ENCODE assay signal across 31 cellular contexts in the genomic region with DNA sequence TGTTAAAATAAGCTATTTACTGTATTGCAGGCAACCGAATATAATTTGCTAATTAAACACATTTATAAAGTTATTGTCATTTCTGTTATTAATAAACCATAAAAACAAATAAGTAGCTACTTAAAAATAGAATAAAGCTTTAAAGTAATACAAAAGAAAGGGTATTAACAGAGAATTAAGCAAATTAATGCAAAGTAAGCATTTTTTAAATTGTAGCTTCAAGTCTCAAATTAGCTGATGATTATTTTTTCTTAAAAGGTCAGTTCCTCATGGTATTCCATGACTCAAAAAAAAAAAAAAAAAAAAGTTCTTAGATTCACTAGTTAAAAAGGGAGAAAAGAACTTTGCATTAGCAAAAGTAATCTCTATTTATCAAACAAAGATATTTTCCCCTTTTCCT.
"Had no signal": no experiment of that assay in that cellular context is flagged by ENCODE, and none has a peak within 500 bp of the region (broad histone marks: within the 10 kb centered on the region; RNA-seq: fewer than 3 reads in every experiment).

No MANE protein-coding gene starts in this region.

- H3K4me1 Mint-ChIP-seq: naive thymus-derived CD8-positive, alpha-beta T cell; nephron progenitor cell; neural crest cell; stimulated activated memory B cell treated with anti-CD40 and anti-IgM and Interleukin-4, amounts not matched to agents 10 μg/mL and 1 μg/mL and 100 μg/mL, for 72 hours; stimulated activated naive CD8-positive, alpha-beta T cell treated with anti-CD3 and anti-CD28 coated beads, Interleukin-15, amount 100 ng/mL, for 72 hours had no signal

- H3K36me3 Mint-ChIP-seq: naive thymus-derived CD8-positive, alpha-beta T cell; natural killer cell treated with Interleukin-12 subunit alpha and Interleukin-12 subunit beta and Interleukin-15 and Interleukin-18, amount 100 ng/mL, for 72 hours; stimulated activated memory B cell treated with anti-CD40 and anti-IgM and Interleukin-4, amounts not matched to agents 10 μg/mL and 1 μg/mL and 100 μg/mL, for 72 hours; type B pancreatic cell had no signal

- H3K27me3 ChIP-seq: neutrophil, pancreas, spleen, suprapubic skin, testis, tibial artery, transverse colon, upper lobe of right lung, uterus had no signal

- H3K4me3 Mint-ChIP-seq: naive thymus-derived CD8-positive, alpha-beta T cell; natural killer cell treated with Interleukin-12 subunit alpha and Interleukin-12 subunit beta and Interleukin-15 and Interleukin-18, amount 100 ng/mL, for 72 hours; nephron progenitor cell; neural crest cell; stimulated activated memory B cell treated with anti-CD40 and anti-IgM and Interleukin-4, amounts not matched to agents 10 μg/mL and 1 μg/mL and 100 μg/mL, for 72 hours; stimulated activated naive CD8-positive, alpha-beta T cell treated with anti-CD3 and anti-CD28 coated beads, Interleukin-15, amount 100 ng/mL, for 72 hours; type B pancreatic cell had no signal

- DNase-seq: naive thymus-derived CD8-positive, alpha-beta T cell; nephron progenitor cell; nucleus accumbens; pancreas; psoas muscle; right cardiac atrium; spleen; stimulated activated CD4-positive, alpha-beta T cell treated with anti-CD3 and anti-CD28 coated beads, Interleukin-12 subunit alpha, Interleukin-12 subunit beta, amount 100 ng/mL, for 4 hours; stimulated activated CD4-positive, alpha-beta T cell treated with anti-CD3 and anti-CD28 coated beads, Interleukin-1b, Interleukin-23, amount 100 ng/mL, for 48 hours; stimulated activated CD4-positive, alpha-beta T cell treated with anti-CD3 and anti-CD28 coated beads, Interleukin-4, amount 100 ng/mL, for 1 hour; stimulated activated CD4-positive, alpha-beta T cell treated with anti-CD3 and anti-CD28 coated beads, Interleukin-4, amount 100 ng/mL, for 4 hours; stimulated activated CD8-positive, alpha-beta memory T cell treated with anti-CD3 and anti-CD28 coated beads, Interleukin-4, amount 100 ng/mL, for 48 hours; stimulated activated naive CD4-positive, alpha-beta T cell; stimulated activated naive CD8-positive, alpha-beta T cell treated with anti-CD3 and anti-CD28 coated beads, Interleukin-15, amount 100 ng/mL, for 72 hours; stimulated activated naive CD8-positive, alpha-beta T cell treated with anti-CD3 and anti-CD28 coated beads, Interleukin-15, Interleukin-2, amounts not matched to agents 100 U/mL and 50 U/mL, for 24 hours; substantia nigra; testis; tibial artery; transverse colon; upper lobe of right lung; uterus had no signal

- H3K36me3 ChIP-seq: neutrophil, pancreas, spleen, suprapubic skin, tibial artery, transverse colon, upper lobe of right lung, uterus had no signal

- H3K4me1 ChIP-seq: pancreas, psoas muscle, spleen, suprapubic skin, testis, tibial artery, transverse colon, upper lobe of right lung, uterus had no signal

- H3K9me3 Mint-ChIP-seq: nephron progenitor cell; neural crest cell; stimulated activated naive CD8-positive, alpha-beta T cell treated with anti-CD3 and anti-CD28 coated beads, Interleukin-15, amount 100 ng/mL, for 72 hours; type B pancreatic cell had no signal

- H3K27me3 Mint-ChIP-seq: naive thymus-derived CD8-positive, alpha-beta T cell; natural killer cell treated with Interleukin-12 subunit alpha and Interleukin-12 subunit beta and Interleukin-15 and Interleukin-18, amount 100 ng/mL, for 72 hours; progenitor cell of endocrine pancreas; stimulated activated memory B cell treated with anti-CD40 and anti-IgM and Interleukin-4, amounts not matched to agents 10 μg/mL and 1 μg/mL and 100 μg/mL, for 72 hours; stimulated activated naive CD8-positive, alpha-beta T cell treated with anti-CD3 and anti-CD28 coated beads, Interleukin-15, amount 100 ng/mL, for 72 hours; type B pancreatic cell had no signal

- H3K4me3 ChIP-seq: pancreas, psoas muscle, skin epidermis, smooth muscle cell, spleen, suprapubic skin, testis, tibial artery, transverse colon, upper lobe of right lung, uterus had no signal

- ATAC-seq: naive thymus-derived CD8-positive, alpha-beta T cell; natural killer cell treated with Interleukin-12 subunit alpha and Interleukin-12 subunit beta and Interleukin-15 and Interleukin-18, amount 100 ng/mL, for 72 hours; pancreas; psoas muscle; right cardiac atrium; sciatic nerve; stimulated activated memory B cell treated with anti-CD40 and anti-IgM and Interleukin-4, amounts not matched to agents 10 μg/mL and 1 μg/mL and 100 μg/mL, for 72 hours; stimulated activated naive CD8-positive, alpha-beta T cell treated with anti-CD3 and anti-CD28 coated beads, Interleukin-15, amount 100 ng/mL, for 72 hours; stimulated activated naive CD8-positive, alpha-beta T cell treated with anti-CD3 and anti-CD28 coated beads, Interleukin-15, Interleukin-2, amounts not matched to agents 100 U/mL and 50 U/mL, for 24 hours; upper lobe of right lung had no signal

- H3K27ac ChIP-seq: neutrophil, pancreas, psoas muscle, skin epidermis, spleen, suprapubic skin, testis, tibial artery, transverse colon, upper lobe of right lung, uterus had no signal

- H3K27ac Mint-ChIP-seq: naive thymus-derived CD8-positive, alpha-beta T cell; natural killer cell treated with Interleukin-12 subunit alpha and Interleukin-12 subunit beta and Interleukin-15 and Interleukin-18, amount 100 ng/mL, for 72 hours; nephron progenitor cell; progenitor cell of endocrine pancreas; stimulated activated memory B cell treated with anti-CD40 and anti-IgM and Interleukin-4, amounts not matched to agents 10 μg/mL and 1 μg/mL and 100 μg/mL, for 72 hours; stimulated activated naive CD8-positive, alpha-beta T cell treated with anti-CD3 and anti-CD28 coated beads, Interleukin-15, amount 100 ng/mL, for 72 hours; type B pancreatic cell had no signal

- H3K4me2 ChIP-seq: smooth muscle cell had no signal

- H3K9me3 ChIP-seq: psoas muscle, suprapubic skin, testis, tibial artery, transverse colon, upper lobe of right lung, uterus had no signal
